In the genomic region with DNA sequence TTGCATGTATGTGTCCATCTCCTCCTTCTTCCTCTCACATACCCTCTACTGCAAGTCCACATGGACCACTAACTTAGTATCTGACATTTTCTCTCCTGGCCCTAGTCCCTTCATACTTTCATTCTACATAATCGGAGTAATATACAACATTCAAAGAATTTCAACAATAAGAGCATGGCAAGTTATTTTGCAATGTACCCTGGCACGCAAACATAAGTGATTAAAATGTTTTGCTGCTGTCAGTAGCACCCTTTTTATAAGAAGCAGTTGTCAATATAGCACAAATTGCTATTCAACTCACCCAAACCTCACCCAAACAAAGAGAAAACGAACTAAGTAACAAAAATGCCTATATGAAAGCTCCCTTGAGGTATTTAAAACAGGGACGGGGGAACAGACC, we compare ENCODE assay signal across 1 cellular context.
TF ChIP-seq lines count a peak whose summit lies in the region.

No MANE protein-coding gene starts in this region.

TF ChIP-seq in HCT116, 20 proteins besides CTCF, POLR2A, EP300 and RAD21 (continued from another document):
- TF ChIP-seq, protein P1, sequence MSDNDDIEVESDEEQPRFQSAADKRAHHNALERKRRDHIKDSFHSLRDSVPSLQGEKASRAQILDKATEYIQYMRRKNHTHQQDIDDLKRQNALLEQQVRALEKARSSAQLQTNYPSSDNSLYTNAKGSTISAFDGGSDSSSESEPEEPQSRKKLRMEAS (IDR thresholded peaks at IDR 0.05): no peak
- TF ChIP-seq CEBPB (IDR thresholded peaks at IDR 0.05; ENCODE audit: low read depth): no peak
- TF ChIP-seq, protein P2, sequence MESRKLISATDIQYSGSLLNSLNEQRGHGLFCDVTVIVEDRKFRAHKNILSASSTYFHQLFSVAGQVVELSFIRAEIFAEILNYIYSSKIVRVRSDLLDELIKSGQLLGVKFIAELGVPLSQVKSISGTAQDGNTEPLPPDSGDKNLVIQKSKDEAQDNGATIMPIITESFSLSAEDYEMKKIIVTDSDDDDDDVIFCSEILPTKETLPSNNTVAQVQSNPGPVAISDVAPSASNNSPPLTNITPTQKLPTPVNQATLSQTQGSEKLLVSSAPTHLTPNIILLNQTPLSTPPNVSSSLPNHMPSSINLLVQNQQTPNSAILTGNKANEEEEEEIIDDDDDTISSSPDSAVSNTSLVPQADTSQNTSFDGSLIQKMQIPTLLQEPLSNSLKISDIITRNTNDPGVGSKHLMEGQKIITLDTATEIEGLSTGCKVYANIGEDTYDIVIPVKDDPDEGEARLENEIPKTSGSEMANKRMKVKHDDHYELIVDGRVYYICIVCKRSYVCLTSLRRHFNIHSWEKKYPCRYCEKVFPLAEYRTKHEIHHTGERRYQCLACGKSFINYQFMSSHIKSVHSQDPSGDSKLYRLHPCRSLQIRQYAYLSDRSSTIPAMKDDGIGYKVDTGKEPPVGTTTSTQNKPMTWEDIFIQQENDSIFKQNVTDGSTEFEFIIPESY (IDR thresholded peaks at IDR 0.05; ENCODE audit: extremely low read depth, insufficient replicate concordance, low read length): no peak
- no peak for TF ChIP-seq SIN3A (IDR thresholded peaks at IDR 0.05; ENCODE audit: low read depth)
- no peak for TF ChIP-seq CBX3 (IDR thresholded peaks at IDR 0.05; ENCODE audit: low read depth)
- TF ChIP-seq ZFX (IDR thresholded peaks at IDR 0.05): no peak
- TF ChIP-seq EZH2phosphoT487 (IDR thresholded peaks at IDR 0.05; ENCODE audit: borderline replicate concordance): no peak
